23 cellular contexts compared by ENCODE assay signal in the genomic region with DNA sequence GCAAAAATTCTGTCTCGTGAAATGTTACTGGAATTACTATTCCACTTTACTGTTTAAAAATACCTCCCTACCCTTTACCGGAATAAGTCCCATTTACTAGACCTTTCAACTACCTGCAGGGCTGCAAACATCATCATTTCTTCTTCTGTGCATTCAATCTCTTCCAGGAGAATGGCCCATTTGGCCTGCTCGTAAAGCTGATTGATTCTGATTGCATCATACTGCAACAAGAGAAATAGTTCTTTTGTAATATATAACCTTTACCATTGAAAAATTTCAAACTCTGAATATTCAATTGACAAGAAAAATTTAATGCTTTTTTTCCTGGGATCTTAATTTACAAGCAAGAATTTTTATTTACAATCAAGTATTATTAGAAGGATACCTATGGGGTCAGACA.
DNase-seq lines count a peak whose midpoint lies in the region; ATAC-seq, FAIRE-seq and TF ChIP-seq lines count a peak whose summit lies in the region.
"Had no signal": no experiment of that assay in that cellular context is flagged by ENCODE, and none has a peak within 500 bp of the region (broad histone marks: within the 10 kb centered on the region; RNA-seq: fewer than 3 reads in every experiment).

No MANE protein-coding gene starts in this region.

- peak overlapping the region; percentile 23 for H3K27ac Mint-ChIP-seq in neural progenitor cell
- H3K27ac Mint-ChIP-seq: activated naive CD4-positive, alpha-beta T cell treated with anti-CD3 and anti-CD28 coated beads, Interleukin-2, amount 10 ng/mL, durations not matched to agents 7 days and 5 days; activated T-helper 1 cell treated with anti-CD3 and anti-CD28 coated beads, Interleukin-12 subunit alpha, Interleukin-12 subunit beta, Interleukin-2, Interleukin-4 antibody, amounts not matched to agents 30 ng/mL and 10 ng/mL and 1 ng/mL, durations not matched to agents 14 hours and 24 hours and 36 hours; CD14-positive monocyte; mesothelial cell of epicardium; naive thymus-derived CD8-positive, alpha-beta T cell had no signal

- ATAC-seq in HG03108 (IDR thresholded peaks at IDR 0.05; ENCODE audit: unreplicated experiment), result no peak
- ATAC-seq: naive thymus-derived CD8-positive, alpha-beta T cell had no signal

- no peaks in the 10 kb centered on the region for H3K27me3 Mint-ChIP-seq in neural progenitor cell (ENCODE audit: insufficient read depth, low read depth)
- H3K27me3 Mint-ChIP-seq: activated naive CD4-positive, alpha-beta T cell treated with anti-CD3 and anti-CD28 coated beads, Interleukin-2, amount 10 ng/mL, durations not matched to agents 7 days and 5 days had no signal

- H3K9me3 Mint-ChIP-seq in neural progenitor cell, result no peaks in the 10 kb centered on the region
- H3K9me3 Mint-ChIP-seq: activated naive CD4-positive, alpha-beta T cell treated with anti-CD3 and anti-CD28 coated beads, Interleukin-2, amount 10 ng/mL, durations not matched to agents 7 days and 5 days; activated T-helper 1 cell treated with anti-CD3 and anti-CD28 coated beads, Interleukin-12 subunit alpha, Interleukin-12 subunit beta, Interleukin-2, Interleukin-4 antibody, amounts not matched to agents 30 ng/mL and 10 ng/mL and 1 ng/mL, durations not matched to agents 14 hours and 24 hours and 36 hours; CD14-positive monocyte; mesothelial cell of epicardium; naive thymus-derived CD8-positive, alpha-beta T cell had no signal

- H3K4me3 ChIP-seq in HUES64 (ENCODE audit: low read length) (no peak overlapping the region), coronary artery (no peak overlapping the region), neural progenitor cell (no peak overlapping the region)
- H3K4me3 ChIP-seq: dorsolateral prefrontal cortex, stomach had no signal

- H3F3A ChIP-seq in neural progenitor cell (ENCODE audit: low read depth), result peaks cover 12% of the 10 kb centered on the region

- H3K4me1 Mint-ChIP-seq in neural progenitor cell, result no peaks in the 10 kb centered on the region
- H3K4me1 Mint-ChIP-seq: activated naive CD4-positive, alpha-beta T cell treated with anti-CD3 and anti-CD28 coated beads, Interleukin-2, amount 10 ng/mL, durations not matched to agents 7 days and 5 days; mesothelial cell of epicardium; naive thymus-derived CD8-positive, alpha-beta T cell had no signal

- no peak for TF ChIP-seq CTCF in coronary artery (IDR thresholded peaks at IDR 0.05)
- no peak for TF ChIP-seq CTCF in neural progenitor cell (IDR thresholded peaks at IDR 0.05)

- H3K9ac ChIP-seq in HUES64 (ENCODE audit: low read depth, low read length) (no peak overlapping the region), neural progenitor cell (no peak overlapping the region)
- H3K9ac ChIP-seq: SK-N-SH had no signal

- no peak overlapping the region for H3K4me2 ChIP-seq in neural progenitor cell
- H3K4me2 ChIP-seq: SK-N-SH had no signal

- peak; percentile 51 for FAIRE-seq in G401.6 (lab: Jason Lieb, UNC)

- peaks cover 83% of the 10 kb centered on the region for H3K36me3 ChIP-seq in HUES64 (ENCODE audit: insufficient read depth, low read length)
- peaks cover 34% of the 10 kb centered on the region for H3K36me3 ChIP-seq in neural progenitor cell

- WGBS in HUES64, result 50% methylated on average over 2 of the region's 3 CpGs

- H4K20me1 ChIP-seq in neural progenitor cell (ENCODE audit: low read depth), result no peaks in the 10 kb centered on the region

- no peaks in the 10 kb centered on the region for H3K9me3 ChIP-seq in HUES64 (ENCODE audit: insufficient read depth, low read depth, low read length)
- no peaks in the 10 kb centered on the region for H3K9me3 ChIP-seq in neural progenitor cell (ENCODE audit: low read depth)
- H3K9me3 ChIP-seq: SK-N-SH, stomach had no signal

- no peaks in the 10 kb centered on the region for H3K27me3 ChIP-seq in HUES64 (ENCODE audit: insufficient read depth, low read length)
- H3K27me3 ChIP-seq in neural progenitor cell, result no peaks in the 10 kb centered on the region
- H3K27me3 ChIP-seq: dorsolateral prefrontal cortex, stomach had no signal

- no peak for DNase-seq in coronary artery (ENCODE audit: low spot score)
- DNase-seq in neural progenitor cell (ENCODE audit: low spot score), result no peak
- no peak for DNase-seq in NOMO-1 treated with DMSO at 0.1 percent for 48 hours (lab: John Stamatoyannopoulos, UW; ENCODE audit: unreplicated experiment)
- no peak for DNase-seq in NCI-H2196 treated with DMSO at 0.1 percent for 48 hours (lab: John Stamatoyannopoulos, UW; ENCODE audit: unreplicated experiment)
- no peak for DNase-seq in COLO829 (ENCODE audit: low spot score)
- DNase-seq: activated naive CD4-positive, alpha-beta T cell treated with anti-CD3 and anti-CD28 coated beads, Interleukin-2, amount 10 ng/mL, durations not matched to agents 7 days and 5 days; caudate nucleus; dorsolateral prefrontal cortex; naive thymus-derived CD8-positive, alpha-beta T cell; NCI-H1436 treated with DMSO at 0.1 percent for 48 hours; NCI-H2171; NCI-H526; SK-N-SH; stimulated activated CD8-positive, alpha-beta memory T cell treated with anti-CD3 and anti-CD28 coated beads, Interleukin-4, amount 100 ng/mL, for 48 hours; stomach; trophoblast cell had no signal

- H3K4me1 ChIP-seq in HUES64 (ENCODE audit: insufficient read depth, low read length), result peaks cover 55% of the 10 kb centered on the region
- peaks cover 12% of the 10 kb centered on the region for H3K4me1 ChIP-seq in neural progenitor cell

- peaks cover 21% of the 10 kb centered on the region for H3K79me2 ChIP-seq in neural progenitor cell (ENCODE audit: low read depth)

- H3K36me3 Mint-ChIP-seq in neural progenitor cell, result peaks cover 32% of the 10 kb centered on the region
- H3K36me3 Mint-ChIP-seq: activated naive CD4-positive, alpha-beta T cell treated with anti-CD3 and anti-CD28 coated beads, Interleukin-2, amount 10 ng/mL, durations not matched to agents 7 days and 5 days; CD14-positive monocyte; naive thymus-derived CD8-positive, alpha-beta T cell had no signal

- H3K4me3 Mint-ChIP-seq in neural progenitor cell, result no peak overlapping the region
- H3K4me3 Mint-ChIP-seq: activated naive CD4-positive, alpha-beta T cell treated with anti-CD3 and anti-CD28 coated beads, Interleukin-2, amount 10 ng/mL, durations not matched to agents 7 days and 5 days; activated T-helper 1 cell treated with anti-CD3 and anti-CD28 coated beads, Interleukin-12 subunit alpha, Interleukin-12 subunit beta, Interleukin-2, Interleukin-4 antibody, amounts not matched to agents 30 ng/mL and 10 ng/mL and 1 ng/mL, durations not matched to agents 14 hours and 24 hours and 36 hours; CD14-positive monocyte; mesothelial cell of epicardium; naive thymus-derived CD8-positive, alpha-beta T cell had no signal

- H3K27ac ChIP-seq in HUES64 (ENCODE audit: low read depth, low read length) (peak overlapping the region; percentile 14; the same call in 1 of the 2 replicates), coronary artery (peak overlapping the region; percentile 24 to 63), neural progenitor cell (no peak overlapping the region)
- H3K27ac ChIP-seq: RWPE1 had no signal

- no peak overlapping the region for H2AFZ ChIP-seq in neural progenitor cell (replicated peaks)
